Comparison of ENCODE assay signal across 8 cellular contexts in the genomic region with DNA sequence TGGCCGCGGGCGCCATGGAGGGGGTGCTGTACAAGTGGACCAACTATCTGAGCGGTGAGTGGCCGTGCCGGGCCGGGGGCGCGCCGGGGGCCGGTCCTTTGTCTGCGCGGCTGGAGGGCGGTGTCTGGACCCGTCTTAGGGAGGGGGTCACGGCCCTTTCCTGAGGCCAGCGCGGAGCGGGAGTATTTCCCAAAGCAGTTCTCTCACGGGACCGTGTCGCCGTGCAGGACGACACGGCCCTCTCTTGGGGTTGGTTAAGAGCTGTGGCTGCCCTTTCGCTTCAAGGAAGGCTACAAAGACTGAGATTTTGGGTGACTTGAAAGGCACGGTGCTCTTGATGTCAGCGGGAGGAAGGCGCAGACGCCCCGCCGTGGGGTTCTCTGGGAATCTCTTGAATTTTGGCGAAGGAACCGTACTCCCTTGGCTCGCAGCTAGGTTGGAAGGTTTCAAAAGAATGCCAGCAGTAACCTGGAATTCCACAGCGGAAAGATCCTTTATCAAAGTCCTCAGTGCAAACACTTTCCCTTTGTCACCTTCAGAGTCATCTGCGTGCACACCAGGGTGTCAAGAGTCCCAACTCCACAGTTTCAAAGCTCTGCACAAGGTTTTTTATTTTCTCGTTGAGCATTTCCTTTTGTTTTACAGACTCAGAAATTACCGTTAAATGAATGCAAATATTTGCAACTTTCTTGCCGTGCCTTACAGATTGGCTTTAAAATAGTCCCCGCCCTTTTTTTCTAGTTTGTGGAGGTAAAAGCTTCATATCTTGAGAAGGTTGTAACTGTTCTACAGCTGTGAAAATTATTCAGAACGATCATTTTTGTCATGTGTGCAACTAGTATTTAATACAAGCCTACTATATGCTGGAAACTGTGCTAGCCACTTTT. TPM values are rescaled to one million over a fixed set of nuclear protein-coding genes. Genes with fewer than 3 reads are reported as not detected.
A peak's percentile ranks its signal among the peaks of the same experiment; 100 is the strongest.
DNase-seq lines count a peak whose midpoint lies in the region; ATAC-seq and TF ChIP-seq lines count a peak whose summit lies in the region.

No MANE protein-coding gene starts in this region.

- intact Hi-C loops in PC-9 (cut with micrococcal nuclease; ENCODE audit: unreplicated experiment), result loop anchor here (2.0 to 5.0 kb wide), 5 partner anchors 106 to 422 kb away; partner anchors contain the start of genes MTURN and ZNRF2
- intact Hi-C loops in MCF 10A (cut with micrococcal nuclease), result loop anchor here (2.0 kb wide), 1 partner anchor 34 kb away; no protein-coding TSS in a partner anchor
- intact Hi-C loops in spleen (cut with DNase I; ENCODE audit: low total_unique reads), result no loop called here

- H3K27me3 ChIP-seq in CD4-positive, CD25-positive, alpha-beta regulatory T cell (ENCODE audit: control insufficient read depth, insufficient read depth, low read length), result no peaks in the 10 kb centered on the region
- H3K27me3 ChIP-seq in PC-9 (ENCODE audit: insufficient read depth, low read depth), result no peaks in the 10 kb centered on the region
- no peaks in the 10 kb centered on the region for H3K27me3 ChIP-seq in spleen (replicated peaks in 1 of 7)

- H3F3A ChIP-seq in PC-9 (ENCODE audit: insufficient read depth, low read depth), result peaks cover 36% of the 10 kb centered on the region

- peaks cover 68% of the 10 kb centered on the region for H3K79me2 ChIP-seq in PC-9 (ENCODE audit: low read depth)

- peak in 2 of 3 donors; percentile 51 to 66 for DNase-seq in CD4-positive, CD25-positive, alpha-beta regulatory T cell
- peak in 1 of 2 experiments; percentile 55 for DNase-seq in PC-9
- DNase-seq in MCF 10A (ENCODE audit: unreplicated experiment), result peak; percentile 34
- DNase-seq in iris pigment epithelial cell (ENCODE audit: low read depth), result peak; percentile 34
- no peak for DNase-seq in spleen
- DNase-seq in NCI-H510A treated with DMSO at 0.1 percent for 48 hours (lab: John Stamatoyannopoulos, UW), result no peak

- H2AFZ ChIP-seq in PC-9, result peak overlapping the region; percentile 88

- peaks cover 42% of the 10 kb centered on the region for H3K4me1 ChIP-seq in CD4-positive, CD25-positive, alpha-beta regulatory T cell (ENCODE audit: control insufficient read depth, insufficient read depth, low read length, poor library complexity, severe bottlenecking)
- H3K4me1 ChIP-seq in PC-9 (replicated peaks; ENCODE audit: insufficient read depth), result peaks cover 64% of the 10 kb centered on the region
- H3K4me1 ChIP-seq in spleen, result peaks cover 27 to 55% (median 37%) of the 10 kb centered on the region in 6 donors

- no peaks in the 10 kb centered on the region for H3K27me3 Mint-ChIP-seq in CD4-positive, CD25-positive, alpha-beta regulatory T cell
- no peaks in the 10 kb centered on the region for H3K27me3 Mint-ChIP-seq in MCF 10A (ENCODE audit: insufficient read depth, unreplicated experiment)

- H3K27ac Mint-ChIP-seq in CD4-positive, CD25-positive, alpha-beta regulatory T cell, result peak overlapping the region in 1 of 3 donors; percentile 6
- H3K27ac Mint-ChIP-seq in MCF 10A (ENCODE audit: low read depth, unreplicated experiment), result no peak overlapping the region

- H3K36me3 ChIP-seq in CD4-positive, CD25-positive, alpha-beta regulatory T cell (ENCODE audit: control insufficient read depth, insufficient read depth, low read length), result no peaks in the 10 kb centered on the region
- no peaks in the 10 kb centered on the region for H3K36me3 ChIP-seq in PC-9 (ENCODE audit: low read depth)
- no peaks in the 10 kb centered on the region for H3K36me3 ChIP-seq in spleen

- TF ChIP-seq CTCF in PC-9 (conservative IDR thresholded peaks at IDR 0.05) (no peak), MCF 10A (IDR thresholded peaks at IDR 0.05; ENCODE audit: unreplicated experiment) (no peak), spleen (IDR thresholded peaks at IDR 0.05 in 8 of 11, conservative IDR thresholded peaks at IDR 0.05 in 3 of 11) (no peak)

- CTCF ChIA-PET in PC-9 (lab: Charles Lee) (no interaction called here), MCF 10A (lab: Yijun Ruan, JAX) (interaction anchor here (0.5 to 0.9 kb wide), 3 partner anchors 25 to 274 kb away, joined by 3 to 4 read pairs (median 4); no protein-coding TSS in a partner anchor)

- POLR2A ChIA-PET in PC-9 (lab: Charles Lee; ENCODE audit: unreplicated experiment), result interaction anchor here (0.5 to 0.7 kb wide), 3 partner anchors 66 to 839 kb away, joined by 4 to 5 read pairs (median 4); no protein-coding TSS in a partner anchor
- POLR2A ChIA-PET in MCF 10A (lab: Yijun Ruan, JAX), result interaction anchor here (0.6 to 3.8 kb wide), 23 partner anchors 10 to 1438 kb away, joined by 3 to 40 read pairs (median 4); partner anchors contain the start of genes MTURN, NOD1 and PRR15

- no peak for ATAC-seq in CD4-positive, CD25-positive, alpha-beta regulatory T cell (ENCODE audit: low read depth in 2 of 2)
- ATAC-seq in GM18861 (IDR thresholded peaks at IDR 0.05; ENCODE audit: unreplicated experiment) (peak; percentile 6), HG03045 (IDR thresholded peaks at IDR 0.05; ENCODE audit: unreplicated experiment) (peak; percentile 21)

- no peaks in the 10 kb centered on the region for H3K9me3 ChIP-seq in CD4-positive, CD25-positive, alpha-beta regulatory T cell (ENCODE audit: control insufficient read depth in 2 of 2, low read length in 2 of 2)
- H3K9me3 ChIP-seq in PC-9 (ENCODE audit: insufficient read depth, low read depth) (no peaks in the 10 kb centered on the region), spleen (no peaks in the 10 kb centered on the region)

- H3K27ac ChIP-seq in CD4-positive, CD25-positive, alpha-beta regulatory T cell (ENCODE audit: insufficient read depth, low read length, poor library complexity, severe bottlenecking), result peak overlapping the region; percentile 83
- H3K27ac ChIP-seq in PC-9 (peak overlapping the region; percentile 36), spleen (peak overlapping the region; percentile 58 to 91 (median 84))

- H3K9me3 Mint-ChIP-seq in CD4-positive, CD25-positive, alpha-beta regulatory T cell, result no peaks in the 10 kb centered on the region
- H3K9me3 Mint-ChIP-seq in MCF 10A (ENCODE audit: unreplicated experiment), result no peaks in the 10 kb centered on the region

- H3K36me3 Mint-ChIP-seq in CD4-positive, CD25-positive, alpha-beta regulatory T cell, result no peaks in the 10 kb centered on the region
- no peaks in the 10 kb centered on the region for H3K36me3 Mint-ChIP-seq in MCF 10A (ENCODE audit: insufficient read depth, unreplicated experiment)

- 0 to 1% (median 1%) methylated on average over 23 to 42 of the region's 42 CpGs for WGBS in spleen, 5 donors

- H4K20me1 ChIP-seq in PC-9 (ENCODE audit: insufficient read depth), result no peaks in the 10 kb centered on the region

- no peak for TF ChIP-seq POLR2A in spleen (IDR thresholded peaks at IDR 0.05)

- BruUV-seq in PC-9 (replicated peaks; lab: Mats Ljungman, UMichigan) (no TSS peak), MCF 10A (replicated peaks; lab: Mats Ljungman, UMichigan) (no TSS peak)

- no peak overlapping the region for H3K4me3 Mint-ChIP-seq in CD4-positive, CD25-positive, alpha-beta regulatory T cell
- no peak overlapping the region for H3K4me3 Mint-ChIP-seq in MCF 10A (ENCODE audit: unreplicated experiment)

- no peaks in the 10 kb centered on the region for H3K9me2 ChIP-seq in PC-9 (ENCODE audit: insufficient read depth)

- peak overlapping the region; percentile 93 for H3K4me2 ChIP-seq in PC-9

- peak overlapping the region; percentile 86 for H3K4me3 ChIP-seq in CD4-positive, CD25-positive, alpha-beta regulatory T cell (ENCODE audit: low read depth, low read length)
- H3K4me3 ChIP-seq in PC-9, result peak overlapping the region; percentile 75
- peak overlapping the region; percentile 86 to 99 (median 94) for H3K4me3 ChIP-seq in spleen

- peaks cover 20 to 36% (median 30%) of the 10 kb centered on the region in 4 donors for H3K4me1 Mint-ChIP-seq in CD4-positive, CD25-positive, alpha-beta regulatory T cell
- H3K4me1 Mint-ChIP-seq in MCF 10A (ENCODE audit: insufficient read depth, unreplicated experiment), result peaks cover 14% of the 10 kb centered on the region

RNA-seq across cellular contexts. Expression of gene PLEKHA8, which starts 0.8 kb away (rescaled TPM):
- 15.2 TPM for total RNA-seq in CD4-positive, CD25-positive, alpha-beta regulatory T cell
- 1 to 10 TPM; 3.1 to 9.9 (median 5.9) TPM for polyA plus RNA-seq in CD4-positive, CD25-positive, alpha-beta regulatory T cell
- total RNA-seq in PC-9 (2021), result 23.0 and 29.6 TPM in 2 replicates
- 12.0 and 16.2 TPM in 2 replicates for total RNA-seq in MCF 10A (2022)
- total RNA-seq in spleen, result 10 to 100 TPM in 3 of 7 donors, 1 to 10 TPM in 4; 5.2 to 13.6 (median 9.6) TPM
- 1 to 10 TPM; 1.4 to 1.8 (median 1.7) TPM for polyA plus RNA-seq in spleen

RNA-seq across cellular contexts. Expression of gene FKBP14, which starts 2.5 kb away (rescaled TPM):
- 6.5 TPM for total RNA-seq in CD4-positive, CD25-positive, alpha-beta regulatory T cell
- polyA plus RNA-seq in CD4-positive, CD25-positive, alpha-beta regulatory T cell, result 1 to 10 TPM; 1.0 to 2.6 (median 1.7) TPM
- total RNA-seq in PC-9 (2021) (29.8 and 29.9 TPM in 2 replicates), MCF 10A (2022) (39.8 and 49.8 TPM in 2 replicates), spleen (10 to 100 TPM in 4 of 7 donors, 1 to 10 TPM in 3; 5.5 to 14.7 (median 10.7) TPM)
- 1 to 10 TPM; 1.2 to 1.3 (median 1.3) TPM for polyA plus RNA-seq in spleen

RNA-seq across cellular contexts. Expression of gene SCRN1, which starts 39.4 kb away (rescaled TPM):
- 0.91 TPM for total RNA-seq in CD4-positive, CD25-positive, alpha-beta regulatory T cell
- 1 to 10 TPM; 1.0 to 2.1 (median 1.9) TPM for polyA plus RNA-seq in CD4-positive, CD25-positive, alpha-beta regulatory T cell
- total RNA-seq in PC-9 (2021) (94.4 and 97.5 TPM in 2 replicates), MCF 10A (2022) (30.2 and 36.5 TPM in 2 replicates), spleen (10 to 100 TPM; 14.4 to 27.8 (median 20.5) TPM)
- 10 to 100 TPM in 1 of 3 donors, 1 to 10 TPM in 2; 5.4 to 11.9 (median 6.4) TPM for polyA plus RNA-seq in spleen

Comparison
In these comparisons a context has a peak if more than half of its experiments do, and no peak if none do; other contexts are left out.
1. ATAC-seq: peak in GM18861 (single experiment) and HG03045 (single experiment); none in CD4-positive, CD25-positive, alpha-beta regulatory T cell (0 of 2).
2. DNase-seq: peak in CD4-positive, CD25-positive, alpha-beta regulatory T cell (2 of 3), MCF 10A (single experiment) and iris pigment epithelial cell (single experiment); none in spleen (single experiment) and NCI-H510A treated with DMSO at 0.1 percent for 48 hours (single experiment).
3. Peak in every context shown above with its lines, with median percentiles within 50 percentile points of each other: H3K27ac ChIP-seq and H3K4me3 ChIP-seq.